ENCODE assay signal across 22 cellular contexts in genomic region chr1:35535243-35535642, GRCh38. TPM values are rescaled to one million over a fixed set of nuclear protein-coding genes. Genes with fewer than 3 reads are reported as not detected.
DNase-seq lines count a peak whose midpoint lies in the region; ATAC-seq, FAIRE-seq and TF ChIP-seq lines count a peak whose summit lies in the region.
"Had no signal": no experiment of that assay in that cellular context is flagged by ENCODE, and none has a peak within 500 bp of the region (broad histone marks: within the 10 kb centered on the region; RNA-seq: fewer than 3 reads in every experiment).

No MANE protein-coding gene starts in this region.

- POLR2A ChIA-PET in CD4-positive, alpha-beta T cell (lab: Charles Lee): interaction anchor here (2.2 to 3.4 kb wide), 3 partner anchors 22 to 29 kb away, joined by 9 to 35 read pairs (median 10); partner anchors contain the start of genes KIAA0319L and NCDN

- H3K9me3 ChIP-seq in CD4-positive, alpha-beta T cell (ENCODE audit: control insufficient read depth, low read length): no peaks in the 10 kb centered on the region
- H3K9me3 ChIP-seq in NT2/D1 (ENCODE audit: insufficient read depth, low read length): peaks cover 13% of the 10 kb centered on the region
- H3K9me3 ChIP-seq: BE2C had no signal

- peak overlapping the region; percentile 97 for H3K27ac Mint-ChIP-seq in CD4-positive, alpha-beta T cell
- H3K27ac Mint-ChIP-seq in central memory CD8-positive, alpha-beta T cell (ENCODE audit: low read depth): peak overlapping the region; percentile 85
- H3K27ac Mint-ChIP-seq in progenitor cell of endocrine pancreas: no peak overlapping the region

- no peaks in the 10 kb centered on the region for H3K27me3 Mint-ChIP-seq in CD4-positive, alpha-beta T cell
- no peaks in the 10 kb centered on the region for H3K27me3 Mint-ChIP-seq in central memory CD8-positive, alpha-beta T cell
- no peaks in the 10 kb centered on the region for H3K27me3 Mint-ChIP-seq in progenitor cell of endocrine pancreas

- FAIRE-seq in GM19239 (lab: Jason Lieb, UNC): no peak
- FAIRE-seq: A204.1, HTR-8/SVneo had no signal

- H3K27ac ChIP-seq in CD4-positive, alpha-beta T cell (ENCODE audit: low read depth, low read length): no peak overlapping the region
- H3K27ac ChIP-seq: RWPE1, SK-N-MC had no signal

- H3K4me3 Mint-ChIP-seq in CD4-positive, alpha-beta T cell: no peak overlapping the region
- H3K4me3 Mint-ChIP-seq in central memory CD8-positive, alpha-beta T cell: no peak overlapping the region
- H3K4me3 Mint-ChIP-seq in progenitor cell of endocrine pancreas (ENCODE audit: low read depth): no peak overlapping the region

- H3K9ac ChIP-seq in NT2/D1 (ENCODE audit: insufficient read length, low read depth): no peak overlapping the region

- CTCF ChIA-PET in CD4-positive, alpha-beta T cell (lab: Charles Lee): interaction anchor here (1.0 kb wide), 2 partner anchors 13 to 30 kb away, joined by 3 read pairs; no protein-coding TSS in a partner anchor

- H3K36me3 ChIP-seq in NT2/D1 (ENCODE audit: insufficient read depth, insufficient read length, low read length): peaks cover 34% of the 10 kb centered on the region
- H3K36me3 ChIP-seq: BE2C had no signal

- peaks cover 4% of the 10 kb centered on the region for H3K9me3 Mint-ChIP-seq in CD4-positive, alpha-beta T cell
- peaks cover 4% of the 10 kb centered on the region for H3K9me3 Mint-ChIP-seq in central memory CD8-positive, alpha-beta T cell
- peaks cover 5% of the 10 kb centered on the region for H3K9me3 Mint-ChIP-seq in progenitor cell of endocrine pancreas (ENCODE audit: low read depth)

- H3K4me3 ChIP-seq in NT2/D1 (ENCODE audit: insufficient read length, low read depth): no peak overlapping the region
- H3K4me3 ChIP-seq: SK-N-MC had no signal

- DNase-seq in CD4-positive, alpha-beta T cell: no peak
- DNase-seq in EL (peak; percentile 6), NT2/D1 (ENCODE audit: low read depth, low spot score) (peak; percentile 35), AG20443 (ENCODE audit: low spot score) (no peak), GM19239 (ENCODE audit: insufficient read length, low spot score) (no peak), progenitor cell of endocrine pancreas (ENCODE audit: low spot score, unreplicated experiment) (no peak)
- DNase-seq in central memory CD8-positive, alpha-beta T cell (ENCODE audit: low spot score in 2 of 2): no peak
- DNase-seq: BE2C, HCEC 1CT, KG1, NCI-H1092, NCI-H1436, NCI-H187 treated with DMSO at 0.1 percent for 48 hours, NCI-H2107, NCI-H2227 treated with DMSO at 0.1 percent for 48 hours, NCI-H510A, SHP77 treated with DMSO at 0.1 percent for 48 hours had no signal

- H3K4me1 ChIP-seq in NT2/D1 (ENCODE audit: insufficient read depth, insufficient read length): no peaks in the 10 kb centered on the region
- H3K4me1 ChIP-seq: BE2C had no signal

- H3K36me3 Mint-ChIP-seq in CD4-positive, alpha-beta T cell (ENCODE audit: low read depth): peaks cover 47% of the 10 kb centered on the region
- H3K36me3 Mint-ChIP-seq in central memory CD8-positive, alpha-beta T cell (ENCODE audit: insufficient read depth): peaks cover 6% of the 10 kb centered on the region
- H3K36me3 Mint-ChIP-seq in progenitor cell of endocrine pancreas (ENCODE audit: insufficient read depth): peaks cover 18% of the 10 kb centered on the region

- no peaks in the 10 kb centered on the region for H3K27me3 ChIP-seq in CD4-positive, alpha-beta T cell (ENCODE audit: control insufficient read depth, insufficient read depth, low read length)
- H3K27me3 ChIP-seq in NT2/D1 (ENCODE audit: insufficient read depth, insufficient read length): no peaks in the 10 kb centered on the region
- H3K27me3 ChIP-seq: BE2C had no signal

- no peak for ATAC-seq in CD4-positive, alpha-beta T cell (ENCODE audit: poor library complexity)
- ATAC-seq in central memory CD8-positive, alpha-beta T cell (replicated peaks; ENCODE audit: extremely low read depth, poor library complexity, severe bottlenecking): no peak
- ATAC-seq in HG03457 (IDR thresholded peaks at IDR 0.05; ENCODE audit: unreplicated experiment): no peak

- peaks cover 74% of the 10 kb centered on the region for H3K4me1 Mint-ChIP-seq in CD4-positive, alpha-beta T cell (ENCODE audit: low read depth)
- H3K4me1 Mint-ChIP-seq in central memory CD8-positive, alpha-beta T cell: peaks cover 61% of the 10 kb centered on the region
- peaks cover 7% of the 10 kb centered on the region for H3K4me1 Mint-ChIP-seq in progenitor cell of endocrine pancreas (ENCODE audit: low read depth)

- TF ChIP-seq CTCF in CD4-positive, alpha-beta T cell (IDR thresholded peaks at IDR 0.05): no peak
- no peak for TF ChIP-seq CTCF in progenitor cell of endocrine pancreas (IDR thresholded peaks at IDR 0.05; ENCODE audit: unreplicated experiment)

- intact Hi-C loops in CD4-positive, alpha-beta T cell (cut with DNase I, micrococcal nuclease): no loop called here

RNA-seq across cellular contexts. Expression of gene KIAA0319L, which starts 22.0 kb away (rescaled TPM):
- total RNA-seq in CD4-positive, alpha-beta T cell: 10 to 100 TPM; 50.9 to 53.3 TPM
- total RNA-seq in progenitor cell of endocrine pancreas: 70.0 and 70.5 TPM in 2 replicates

RNA-seq across cellular contexts. Expression of gene NCDN, which starts 22.4 kb away (rescaled TPM):
- 10 to 100 TPM; 12.8 to 14.2 TPM for total RNA-seq in CD4-positive, alpha-beta T cell
- 25.2 and 25.3 TPM in 2 replicates for total RNA-seq in progenitor cell of endocrine pancreas

RNA-seq across cellular contexts. Expression of gene TFAP2E, which starts 37.9 kb away (rescaled TPM):
- total RNA-seq in CD4-positive, alpha-beta T cell: 1 to 10 TPM; 3.0 to 3.8 TPM
- 0.55 and 0.84 TPM in 2 replicates for total RNA-seq in progenitor cell of endocrine pancreas

Comparison
In these comparisons a context has a peak if more than half of its experiments do, and no peak if none do; other contexts are left out.
1. DNase-seq: peak in EL (single experiment) and NT2/D1 (single experiment); none in CD4-positive, alpha-beta T cell (0 of 10), central memory CD8-positive, alpha-beta T cell (0 of 2), AG20443 (single experiment), GM19239 (single experiment) and progenitor cell of endocrine pancreas (single experiment).